Comparison of ENCODE assay signal across 1 cellular context in genomic region chr6:97697450-97697849, GRCh38.
A peak's percentile ranks its signal among the peaks of the same experiment; 100 is the strongest.
TF ChIP-seq lines count a peak whose summit lies in the region.

No MANE protein-coding gene starts in this region.

TF ChIP-seq in SK-N-SH, 30 proteins besides CTCF, POLR2A, EP300 and RAD21 (continued from another document):
- TF ChIP-seq, protein P1, sequence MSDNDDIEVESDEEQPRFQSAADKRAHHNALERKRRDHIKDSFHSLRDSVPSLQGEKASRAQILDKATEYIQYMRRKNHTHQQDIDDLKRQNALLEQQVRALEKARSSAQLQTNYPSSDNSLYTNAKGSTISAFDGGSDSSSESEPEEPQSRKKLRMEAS (IDR thresholded peaks at IDR 0.05; ENCODE audit: low read depth): no peak
- peak; percentile 45 for TF ChIP-seq TCF12 (IDR thresholded peaks at IDR 0.05)
- no peak for TF ChIP-seq ELF1 (IDR thresholded peaks at IDR 0.05)
- TF ChIP-seq, protein P2, sequence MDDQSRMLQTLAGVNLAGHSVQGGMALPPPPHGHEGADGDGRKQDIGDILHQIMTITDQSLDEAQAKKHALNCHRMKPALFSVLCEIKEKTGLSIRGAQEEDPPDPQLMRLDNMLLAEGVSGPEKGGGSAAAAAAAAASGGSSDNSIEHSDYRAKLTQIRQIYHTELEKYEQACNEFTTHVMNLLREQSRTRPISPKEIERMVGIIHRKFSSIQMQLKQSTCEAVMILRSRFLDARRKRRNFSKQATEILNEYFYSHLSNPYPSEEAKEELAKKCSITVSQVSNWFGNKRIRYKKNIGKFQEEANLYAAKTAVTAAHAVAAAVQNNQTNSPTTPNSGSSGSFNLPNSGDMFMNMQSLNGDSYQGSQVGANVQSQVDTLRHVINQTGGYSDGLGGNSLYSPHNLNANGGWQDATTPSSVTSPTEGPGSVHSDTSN (IDR thresholded peaks at IDR 0.05): peak; percentile 34; the same call in 1 of the 2 replicates
